ENCODE assay signal across 11 cellular contexts in the genomic region with DNA sequence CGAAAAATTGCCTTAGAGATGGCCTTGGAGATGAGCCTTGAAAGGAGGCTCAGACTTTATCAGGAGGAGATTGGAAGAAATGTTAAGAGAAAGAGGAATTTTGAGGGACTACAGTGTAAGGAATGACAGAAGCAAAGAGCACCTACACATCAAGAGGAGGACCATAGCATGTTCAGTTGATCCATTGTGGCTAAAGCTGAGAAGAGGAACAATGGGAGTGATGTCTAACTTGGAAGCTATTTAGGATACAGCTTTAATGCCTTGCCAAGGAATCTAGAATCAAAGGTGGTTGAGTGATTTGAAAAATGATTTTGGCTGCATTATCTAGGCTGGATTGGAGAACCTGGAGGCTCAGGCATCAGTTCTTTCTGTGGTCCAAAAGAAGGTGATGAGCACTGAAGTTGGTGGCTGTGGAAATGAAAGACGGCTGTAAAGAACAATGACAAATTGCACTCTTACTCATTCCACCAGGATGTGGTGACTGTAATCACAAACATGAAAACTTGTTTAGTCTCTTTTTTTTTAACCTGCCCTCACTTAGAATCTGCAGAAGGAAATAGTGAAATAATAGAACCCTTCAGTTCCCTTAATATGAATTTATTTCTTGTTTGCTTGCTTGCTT. TPM values are rescaled to one million over a fixed set of nuclear protein-coding genes. Genes with fewer than 3 reads are reported as not detected.
A peak's percentile ranks its signal among the peaks of the same experiment; 100 is the strongest.
DNase-seq lines count a peak whose midpoint lies in the region; ATAC-seq and TF ChIP-seq lines count a peak whose summit lies in the region.
"Had no signal": no experiment of that assay in that cellular context is flagged by ENCODE, and none has a peak within 500 bp of the region (broad histone marks: within the 10 kb centered on the region; RNA-seq: fewer than 3 reads in every experiment).

No MANE protein-coding gene starts in this region.

- DNase-seq in GM13976 (ENCODE audit: low spot score) (peak; percentile 41), HCEC 1CT (peak; percentile 49), RPMI7951 (ENCODE audit: low read depth) (peak; percentile 39), memory B cell (ENCODE audit: low spot score in 2 of 2) (no peak), NCI-H510A (lab: John Stamatoyannopoulos, UW) (no peak), NCI-H1694 treated with DMSO at 0.1 percent for 48 hours (lab: John Stamatoyannopoulos, UW) (no peak), stomach (no peak), uterus (no peak)
- DNase-seq: erythroblast had no signal

- no peaks in the 10 kb centered on the region for H3K27me3 ChIP-seq in stomach
- no peaks in the 10 kb centered on the region for H3K27me3 ChIP-seq in uterus
- H3K27me3 ChIP-seq: right atrium auricular region had no signal

- TF ChIP-seq POLR2A in stomach (IDR thresholded peaks at IDR 0.05) (no peak), uterus (IDR thresholded peaks at IDR 0.05) (no peak)

- TF ChIP-seq CTCF in GM13976 (IDR thresholded peaks at IDR 0.05; ENCODE audit: borderline replicate concordance, control extremely low read depth, extremely low read depth, insufficient read depth, missing control alignments) (no peak), stomach (IDR thresholded peaks at IDR 0.05) (no peak), uterus (IDR thresholded peaks at IDR 0.05) (no peak)

- no peaks in the 10 kb centered on the region for H3K27me3 Mint-ChIP-seq in memory B cell

- peaks cover 42% of the 10 kb centered on the region for H3K4me1 Mint-ChIP-seq in memory B cell

- H3K4me1 ChIP-seq in stomach (peaks cover 28 to 73% (median 50%) of the 10 kb centered on the region in 4 donors), uterus (peaks cover 0 to 6% of the 10 kb centered on the region in 2 donors)

- H3K27ac ChIP-seq in stomach (peak overlapping the region in 1 of 5 donors; percentile 26), uterus (no peak overlapping the region)
- H3K27ac ChIP-seq: right atrium auricular region had no signal

- 51 to 68% (median 63%) methylated on average over 2 of the region's 2 CpGs for WGBS in stomach, 5 donors

- no peaks in the 10 kb centered on the region for H3K36me3 Mint-ChIP-seq in memory B cell

- no peak for TF ChIP-seq EP300 in stomach (IDR thresholded peaks at IDR 0.05)

- H3K9me3 ChIP-seq in stomach (no peaks in the 10 kb centered on the region), uterus (no peaks in the 10 kb centered on the region)
- H3K9me3 ChIP-seq: HAP-1, right atrium auricular region had no signal

- H3K27ac Mint-ChIP-seq in memory B cell: peak overlapping the region; percentile 98

- no peak for ATAC-seq in memory B cell (ENCODE audit: low read depth)

- no peaks in the 10 kb centered on the region for H3K9me3 Mint-ChIP-seq in memory B cell

- intact Hi-C loops in stomach (cut with DNase I; ENCODE audit: low total_unique reads): no loop called here
- intact Hi-C loops in uterus (cut with DNase I; ENCODE audit: low total_unique reads): no loop called here

- in situ Hi-C loops in GM13976 (cut with MboI; ENCODE audit: low sequenced_read_pairs, unreplicated experiment): no loop called here

- H3K4me3 ChIP-seq in stomach (no peak overlapping the region), uterus (no peak overlapping the region)
- H3K4me3 ChIP-seq: HAP-1, right atrium auricular region had no signal

- H3K36me3 ChIP-seq in stomach (no peaks in the 10 kb centered on the region), uterus (no peaks in the 10 kb centered on the region)
- H3K36me3 ChIP-seq: HAP-1, right atrium auricular region had no signal

- H3K4me3 Mint-ChIP-seq in memory B cell: no peak overlapping the region

RNA-seq across cellular contexts. Expression of a gene that starts 11.3 kb away (rescaled TPM):
- total RNA-seq in RPMI7951 (2014; rRNA removed; shearing (Covaris generic)): 20.1 and 24.2 TPM in 2 replicates
- 10 to 100 TPM; 17.4 to 43.3 (median 26.3) TPM for total RNA-seq in stomach
- polyA plus RNA-seq in stomach: 1 to 10 TPM; 8.1 to 9.2 (median 8.8) TPM
- 10 to 100 TPM; 12.8 to 70.1 (median 36.7) TPM for total RNA-seq in uterus

RNA-seq across cellular contexts. Expression of a gene that starts 44.9 kb away (rescaled TPM):
- 13.8 and 25.1 TPM in 2 replicates for total RNA-seq in RPMI7951 (2014; rRNA removed; shearing (Covaris generic))
- total RNA-seq in stomach: 100 to 1,000 TPM in 1 of 5 donors, 10 to 100 TPM in 3, 1 to 10 TPM in 1; 5.3 to 285 (median 32.1) TPM
- polyA plus RNA-seq in stomach: 10 to 100 TPM in 2 of 3 donors, 1 to 10 TPM in 1; 8.2 to 13.3 (median 10.6) TPM
- 10 to 100 TPM in 2 of 4 donors, 1 to 10 TPM in 2; 5.9 to 43.3 (median 13.7) TPM for total RNA-seq in uterus

Comparison
In these comparisons a context has a peak if more than half of its experiments do, and no peak if none do; other contexts are left out.
1. DNase-seq: peak in GM13976 (single experiment), HCEC 1CT (single experiment) and RPMI7951 (single experiment); none in memory B cell (0 of 2), NCI-H510A (single experiment), NCI-H1694 treated with DMSO at 0.1 percent for 48 hours (single experiment), stomach (single experiment) and uterus (0 of 2).